Comparison of ENCODE assay signal across 16 cellular contexts in the genomic region with DNA sequence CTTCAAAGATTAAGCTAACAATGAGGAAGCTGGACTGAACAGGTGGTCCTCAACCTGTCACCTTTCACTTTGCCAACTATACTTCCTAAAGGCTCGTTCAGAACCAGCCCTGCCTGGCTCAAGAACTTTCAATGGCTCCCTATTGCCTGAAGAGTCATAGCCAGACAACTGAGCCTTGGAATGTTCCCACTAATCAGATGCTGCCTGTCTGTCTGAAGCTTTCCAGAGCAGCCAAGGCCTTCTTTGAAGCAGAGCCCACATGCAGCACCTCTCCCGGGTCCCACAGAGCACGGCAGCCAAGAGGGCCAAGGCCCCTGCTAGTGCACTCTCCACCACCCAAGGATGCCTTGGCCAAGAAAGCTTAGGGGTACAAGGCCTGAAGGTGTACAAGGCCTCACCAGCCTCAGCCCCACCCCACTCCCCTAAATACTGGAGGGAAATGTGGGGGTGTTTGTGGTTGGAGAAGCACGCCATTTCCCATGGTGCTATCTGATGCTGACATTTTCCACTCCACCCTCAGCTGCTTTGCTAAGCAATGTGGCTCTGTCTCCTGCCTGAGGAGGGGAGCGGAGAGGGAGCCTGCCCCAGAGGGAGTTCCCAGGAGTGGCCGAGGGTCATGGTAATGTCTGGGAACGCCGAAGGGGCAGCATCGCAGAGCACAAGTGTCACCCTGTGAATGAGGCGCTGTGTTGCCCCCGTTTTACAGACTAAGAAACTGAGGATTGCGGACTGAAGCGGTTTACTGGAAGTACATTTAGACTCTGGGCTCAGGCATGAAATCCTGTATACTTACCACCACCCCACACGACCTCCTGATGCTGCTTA. TPM values are rescaled to one million over a fixed set of nuclear protein-coding genes. Genes with fewer than 3 reads are reported as not detected.
DNase-seq lines count a peak whose midpoint lies in the region; ATAC-seq, FAIRE-seq and TF ChIP-seq lines count a peak whose summit lies in the region.
"Had no signal": no experiment of that assay in that cellular context is flagged by ENCODE, and none has a peak within 500 bp of the region (broad histone marks: within the 10 kb centered on the region; RNA-seq: fewer than 3 reads in every experiment).

No MANE protein-coding gene starts in this region.

- H3K4me3 ChIP-seq in ascending aorta, result no peak overlapping the region
- H3K4me3 ChIP-seq: Peyer's patch had no signal

- H3K27ac Mint-ChIP-seq in activated CD8-positive, alpha-beta T cell treated with anti-CD3 and anti-CD28 coated beads, Interleukin-2, amount 10 ng/mL, durations not matched to agents 7 days and 5 days, result peak overlapping the region; percentile 80
- H3K27ac Mint-ChIP-seq in naive thymus-derived CD8-positive, alpha-beta T cell, result peak overlapping the region; percentile 55 to 93 (median 82)

- CTCF ChIA-PET in activated CD8-positive, alpha-beta T cell treated with anti-CD3 and anti-CD28 coated beads, Interleukin-2, amount 10 ng/mL, durations not matched to agents 7 days and 5 days (lab: Charles Lee), result interaction anchor here (1.4 to 17.9 kb wide), 4 partner anchors 9 to 43 kb away, joined by 4 to 242 read pairs (median 76); partner anchors contain the start of gene MATN1

- intact Hi-C loops in ascending aorta (cut with DNase I), result no loop called here

- H3K36me3 Mint-ChIP-seq in activated CD8-positive, alpha-beta T cell treated with anti-CD3 and anti-CD28 coated beads, Interleukin-2, amount 10 ng/mL, durations not matched to agents 7 days and 5 days (ENCODE audit: low read depth), result no peaks in the 10 kb centered on the region
- no peaks in the 10 kb centered on the region for H3K36me3 Mint-ChIP-seq in naive thymus-derived CD8-positive, alpha-beta T cell

- H3K27me3 ChIP-seq in ascending aorta, result no peaks in the 10 kb centered on the region
- H3K27me3 ChIP-seq: Peyer's patch had no signal

- POLR2A ChIA-PET in activated CD8-positive, alpha-beta T cell treated with anti-CD3 and anti-CD28 coated beads, Interleukin-2, amount 10 ng/mL, durations not matched to agents 7 days and 5 days (lab: Charles Lee), result interaction anchor here (1.2 to 14.0 kb wide), 2 partner anchors 8 to 18 kb away, joined by 12 to 290 read pairs; partner anchors contain the start of gene LAPTM5
- POLR2A ChIA-PET in naive thymus-derived CD8-positive, alpha-beta T cell (lab: Charles Lee), result interaction anchor here (30.9 kb wide), 1 partner anchor 28 kb away, joined by 1432 read pairs; the partner anchor contains the start of genes LAPTM5 and MATN1

- no peak overlapping the region for H3K27ac ChIP-seq in ascending aorta
- H3K27ac ChIP-seq: Peyer's patch had no signal

- ATAC-seq in activated CD8-positive, alpha-beta T cell treated with anti-CD3 and anti-CD28 coated beads, Interleukin-2, amount 10 ng/mL, durations not matched to agents 7 days and 5 days, result peak; percentile 57
- peak; percentile 29 to 41 for ATAC-seq in naive thymus-derived CD8-positive, alpha-beta T cell

- no peaks in the 10 kb centered on the region for H3K9me3 ChIP-seq in ascending aorta
- H3K9me3 ChIP-seq: Peyer's patch had no signal

- peaks cover 70% of the 10 kb centered on the region for H3K4me1 Mint-ChIP-seq in activated CD8-positive, alpha-beta T cell treated with anti-CD3 and anti-CD28 coated beads, Interleukin-2, amount 10 ng/mL, durations not matched to agents 7 days and 5 days (ENCODE audit: low read depth)
- H3K4me1 Mint-ChIP-seq in naive thymus-derived CD8-positive, alpha-beta T cell, result peaks cover 24 to 60% (median 57%) of the 10 kb centered on the region in 4 donors

- TF ChIP-seq CTCF in ascending aorta (IDR thresholded peaks at IDR 0.05), result no peak

- H3K9me3 Mint-ChIP-seq in activated CD8-positive, alpha-beta T cell treated with anti-CD3 and anti-CD28 coated beads, Interleukin-2, amount 10 ng/mL, durations not matched to agents 7 days and 5 days (ENCODE audit: insufficient read depth), result no peaks in the 10 kb centered on the region
- H3K9me3 Mint-ChIP-seq in naive thymus-derived CD8-positive, alpha-beta T cell, result no peaks in the 10 kb centered on the region

- peaks cover 11 to 34% of the 10 kb centered on the region in 2 donors for H3K4me1 ChIP-seq in ascending aorta

- DNase-seq in activated CD4-positive, alpha-beta T cell treated with anti-CD3 and anti-CD28 coated beads for 48 hours, result peak; percentile 43
- DNase-seq in activated CD4-positive, alpha-beta T cell treated with anti-CD3 and anti-CD28 coated beads, Interleukin-2, amount 50 U/mL, for 4 hours, result no peak
- no peak for DNase-seq in GM18507 (ENCODE audit: extremely low spot score, insufficient read length, low read depth)
- DNase-seq in activated CD8-positive, alpha-beta T cell treated with anti-CD3 and anti-CD28 coated beads, Interleukin-2, amount 10 ng/mL, durations not matched to agents 7 days and 5 days, result no peak
- no peak for DNase-seq in naive thymus-derived CD8-positive, alpha-beta T cell
- DNase-seq in GM19240 (ENCODE audit: insufficient read length, low spot score), result no peak
- DNase-seq in ascending aorta (ENCODE audit: low spot score in 2 of 2), result no peak
- no peak for DNase-seq in NCI-H2196 treated with DMSO at 0.1 percent for 48 hours (lab: John Stamatoyannopoulos, UW; ENCODE audit: unreplicated experiment)
- DNase-seq: effector CD4-positive, alpha-beta T cell; GOT3; NCI-H2081; Peyer's patch; small intestine had no signal

- FAIRE-seq in GM18507 (lab: Jason Lieb, UNC), result peak; percentile 69
- FAIRE-seq: small intestine had no signal

- H3K36me3 ChIP-seq in ascending aorta, result no peaks in the 10 kb centered on the region
- H3K36me3 ChIP-seq: Peyer's patch had no signal

- no peak overlapping the region for H3K4me3 Mint-ChIP-seq in activated CD8-positive, alpha-beta T cell treated with anti-CD3 and anti-CD28 coated beads, Interleukin-2, amount 10 ng/mL, durations not matched to agents 7 days and 5 days
- peak overlapping the region in 8 of 10 donors; percentile 7 to 59 (median 21) for H3K4me3 Mint-ChIP-seq in naive thymus-derived CD8-positive, alpha-beta T cell

- H3K27me3 Mint-ChIP-seq in activated CD8-positive, alpha-beta T cell treated with anti-CD3 and anti-CD28 coated beads, Interleukin-2, amount 10 ng/mL, durations not matched to agents 7 days and 5 days (ENCODE audit: low read depth), result no peaks in the 10 kb centered on the region
- H3K27me3 Mint-ChIP-seq in naive thymus-derived CD8-positive, alpha-beta T cell, result no peaks in the 10 kb centered on the region

RNA-seq across cellular contexts. Expression of gene LAPTM5, which starts 8.2 kb away (rescaled TPM):
- total RNA-seq in activated CD8-positive, alpha-beta T cell treated with anti-CD3 and anti-CD28 coated beads, Interleukin-2, amount 10 ng/mL, durations not matched to agents 7 days and 5 days, result 100 to 1,000 TPM; 407 to 413 TPM
- 100 to 1,000 TPM; 565 to 585 TPM for total RNA-seq in naive thymus-derived CD8-positive, alpha-beta T cell
- 100 to 1,000 TPM; 534 to 602 (median 561) TPM for polyA plus RNA-seq in naive thymus-derived CD8-positive, alpha-beta T cell
- total RNA-seq in ascending aorta, result 56.1 TPM
- total RNA-seq: A172 had no signal

RNA-seq across cellular contexts. Expression of gene MATN1, which starts 42.4 kb away (rescaled TPM):
- total RNA-seq in activated CD8-positive, alpha-beta T cell treated with anti-CD3 and anti-CD28 coated beads, Interleukin-2, amount 10 ng/mL, durations not matched to agents 7 days and 5 days, result not detected
- total RNA-seq in naive thymus-derived CD8-positive, alpha-beta T cell, result under 1 TPM; 0.47 to 0.96 TPM
- polyA plus RNA-seq in naive thymus-derived CD8-positive, alpha-beta T cell, result under 1 TPM in 1 of 3 donors, not detected in 2; 0.07 TPM
- 0.85 TPM for total RNA-seq in ascending aorta
- total RNA-seq: A172, cardiac septum, Peyer's patch, subcutaneous adipose tissue had no signal
